Comparison of ENCODE assay signal across 23 cellular contexts in the genomic region with DNA sequence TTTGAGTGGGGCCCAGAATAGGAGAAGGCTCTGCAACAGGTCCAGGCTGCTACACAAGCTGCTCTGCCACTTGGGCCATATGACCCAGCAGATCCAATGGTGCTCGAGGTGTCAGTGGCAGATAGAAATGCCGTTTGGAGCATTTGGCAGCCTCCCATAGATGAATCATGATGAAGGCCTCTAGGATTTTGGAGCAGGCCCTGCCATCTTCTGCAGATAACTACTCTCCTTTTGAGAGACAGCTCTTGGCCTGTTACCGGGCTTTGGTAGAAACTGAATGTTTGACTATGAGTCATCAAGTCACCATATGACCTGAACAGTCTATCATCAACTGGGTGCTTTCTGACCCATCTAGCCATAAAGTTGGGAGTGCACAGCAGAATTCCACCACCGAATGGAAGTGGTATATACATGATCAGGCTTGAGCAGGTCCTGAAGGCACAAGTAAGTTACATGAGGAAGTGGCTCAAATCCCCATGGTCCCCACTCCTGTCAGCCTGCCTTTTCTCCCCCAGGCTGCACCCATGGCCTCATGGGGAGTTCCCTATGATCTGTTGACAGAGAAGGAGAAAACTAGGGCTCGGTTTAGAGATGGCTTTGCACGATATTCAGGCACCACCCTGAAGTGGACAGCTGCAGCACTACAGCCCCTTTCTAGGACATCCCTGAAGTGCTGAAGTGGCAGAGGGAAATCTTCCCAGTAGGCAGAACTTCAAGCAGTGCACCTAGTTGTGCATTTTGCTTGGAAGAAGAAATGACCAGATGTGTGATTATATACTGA.
DNase-seq lines count a peak whose midpoint lies in the region; ATAC-seq and TF ChIP-seq lines count a peak whose summit lies in the region.
"Had no signal": no experiment of that assay in that cellular context is flagged by ENCODE, and none has a peak within 500 bp of the region (broad histone marks: within the 10 kb centered on the region; RNA-seq: fewer than 3 reads in every experiment).

No MANE protein-coding gene starts in this region.

- ATAC-seq in GM18498 (IDR thresholded peaks at IDR 0.05; ENCODE audit: unreplicated experiment) = peak; percentile 54
- ATAC-seq in GM21529 (IDR thresholded peaks at IDR 0.05; ENCODE audit: unreplicated experiment) = no peak
- ATAC-seq in Right ventricle myocardium superior (ENCODE audit: poor library complexity) = no peak
- no peak for ATAC-seq in HG02973 (IDR thresholded peaks at IDR 0.05; ENCODE audit: unreplicated experiment)
- ATAC-seq: activated T-helper 17 cell treated with anti-CD3 and anti-CD28 coated beads, Interleukin-2, amount 50 U/mL, for 72 hours; lower lobe of right lung had no signal

- no peak for TF ChIP-seq CTCF in epithelial cell of esophagus (IDR thresholded peaks at IDR 0.05; ENCODE audit: insufficient read depth, low read depth, low read length, missing control alignments)

- peak; percentile 23 for DNase-seq in LHCN-M2 (ENCODE audit: low read depth)
- DNase-seq in epithelial cell of esophagus (ENCODE audit: low read depth) = peak; percentile 54
- DNase-seq in stromal cell of bone marrow (ENCODE audit: low read depth) = peak; percentile 3
- DNase-seq in Right ventricle myocardium superior = no peak
- DNase-seq: activated CD4-positive, alpha-beta T cell treated with anti-CD3 and anti-CD28 coated beads, Interleukin-2, amount 10 ng/mL, durations not matched to agents 24 days and 14 days; activated naive CD8-positive, alpha-beta T cell treated with anti-CD3 and anti-CD28 coated beads, Interleukin-2, amount 10 ng/mL, durations not matched to agents 7 days and 5 days; BE2C; COR-L47; endodermal cell; foreskin melanocyte; GOT3; hypothalamus; lower lobe of right lung; NCI-H1417 treated with DMSO at 0.1 percent for 48 hours; NCI-H748 treated with DMSO at 0.1 percent for 48 hours; SJCRH30; spleen; stomach; upper lobe of left lung had no signal

- H3K4me3 ChIP-seq in epithelial cell of esophagus (ENCODE audit: low read length) = no peak overlapping the region
- H3K4me3 ChIP-seq: lower lobe of right lung, SJCRH30, spleen, stomach, upper lobe of left lung had no signal

- intact Hi-C loops in Right ventricle myocardium superior (cut with DNase I) = no loop called here
